In the genomic region with DNA sequence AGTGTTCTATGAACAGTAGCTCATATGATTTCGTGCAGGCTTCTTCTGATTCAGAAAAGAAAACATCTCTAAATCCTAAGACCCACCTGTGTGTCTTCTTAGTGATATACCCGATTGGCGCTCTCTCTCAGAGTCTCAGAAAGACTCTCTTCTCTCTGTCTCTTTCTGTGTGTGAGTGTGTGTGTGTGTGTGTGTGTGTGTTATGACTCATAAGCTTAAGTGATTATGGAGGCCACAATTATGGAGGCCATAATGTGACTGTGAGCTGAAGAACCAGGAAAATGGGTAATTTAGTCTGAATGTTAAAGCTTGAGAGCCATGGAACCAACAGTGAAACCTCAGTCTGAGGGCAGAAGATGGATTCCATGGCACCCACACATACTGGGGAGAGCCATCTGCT, we compare ENCODE assay signal across 29 cellular contexts.
"Had no signal": no experiment of that assay in that cellular context is flagged by ENCODE, and none has a peak within 500 bp of the region (broad histone marks: within the 10 kb centered on the region; RNA-seq: fewer than 3 reads in every experiment).

No MANE protein-coding gene starts in this region.

- H3K36me3 ChIP-seq: esophagus squamous epithelium, gastrocnemius medialis, neural progenitor cell, right atrium auricular region, suprapubic skin, tibial nerve had no signal

- H3K36me3 Mint-ChIP-seq: memory B cell; natural killer cell; neural progenitor cell; stimulated activated memory B cell treated with anti-CD40 and anti-IgM and Interleukin-4, amounts not matched to agents 10 μg/mL and 1 μg/mL and 100 μg/mL, for 72 hours had no signal

- H3K9me3 Mint-ChIP-seq: memory B cell; natural killer cell; neural progenitor cell; stimulated activated memory B cell treated with anti-CD40 and anti-IgM and Interleukin-4, amounts not matched to agents 10 μg/mL and 1 μg/mL and 100 μg/mL, for 72 hours had no signal

- FAIRE-seq: colon, kidney had no signal

- H3K27ac Mint-ChIP-seq: activated CD4-positive, alpha-beta T cell treated with anti-CD3 and anti-CD28 coated beads, Interleukin-2, amount 10 ng/mL, durations not matched to agents 7 days and 5 days; memory B cell; natural killer cell; neural progenitor cell; stimulated activated memory B cell treated with anti-CD40 and anti-IgM and Interleukin-4, amounts not matched to agents 10 μg/mL and 1 μg/mL and 100 μg/mL, for 72 hours; T-helper 2 cell treated with Interferon-gamma antibody and Interleukin-4, amounts not matched to agents 5 μg/mL and 100 μg/mL, for 36 hours had no signal

- H3K4me1 ChIP-seq: body of pancreas, esophagus squamous epithelium, neural progenitor cell, parathyroid adenoma, right atrium auricular region, suprapubic skin had no signal

- H3K4me3 Mint-ChIP-seq: activated CD4-positive, alpha-beta T cell treated with anti-CD3 and anti-CD28 coated beads, Interleukin-2, amount 10 ng/mL, durations not matched to agents 7 days and 5 days; memory B cell; natural killer cell; neural progenitor cell; stimulated activated memory B cell treated with anti-CD40 and anti-IgM and Interleukin-4, amounts not matched to agents 10 μg/mL and 1 μg/mL and 100 μg/mL, for 72 hours; T-helper 2 cell treated with Interferon-gamma antibody and Interleukin-4, amounts not matched to agents 5 μg/mL and 100 μg/mL, for 36 hours had no signal

- DNase-seq: activated CD4-positive, alpha-beta T cell treated with anti-CD3 and anti-CD28 coated beads, Interleukin-2, amount 10 ng/mL, durations not matched to agents 7 days and 5 days; activated gamma-delta T cell treated with Interleukin-2 at 50 U/mL for 16 hours; activated naive CD4-positive, alpha-beta T cell treated with anti-CD3 and anti-CD28 coated beads, Interleukin-2, amount 50 U/mL, for 16 hours; aorta; body of pancreas; dermis blood vessel endothelial cell; effector CD4-positive, alpha-beta T cell; esophagus squamous epithelium; gastrocnemius medialis; glutamatergic neuron; kidney; natural killer cell; occipital lobe; stimulated activated CD4-positive, alpha-beta T cell treated with anti-CD3 and anti-CD28 coated beads, Interleukin-1b, Interleukin-23, amount 100 ng/mL, for 48 hours; stimulated activated CD4-positive, alpha-beta T cell treated with anti-CD3 and anti-CD28 coated beads, Interleukin-4, amount 100 ng/mL, for 4 hours; stimulated activated CD8-positive, alpha-beta memory T cell treated with anti-CD3 and anti-CD28 coated beads, Interleukin-4, amount 100 ng/mL, for 48 hours; T-helper 1 cell had no signal

- H3K4me3 ChIP-seq: body of pancreas, esophagus squamous epithelium, gastrocnemius medialis, hepatocyte, neural progenitor cell, right atrium auricular region, smooth muscle cell, suprapubic skin, tibial nerve had no signal

- H3K9me3 ChIP-seq: body of pancreas, esophagus squamous epithelium, gastrocnemius medialis, suprapubic skin had no signal

- H3K27me3 ChIP-seq: body of pancreas, esophagus squamous epithelium, gastrocnemius medialis, hepatocyte, neural progenitor cell, right atrium auricular region, suprapubic skin, tibial nerve had no signal

- H3K27me3 Mint-ChIP-seq: activated CD4-positive, alpha-beta T cell treated with anti-CD3 and anti-CD28 coated beads, Interleukin-2, amount 10 ng/mL, durations not matched to agents 7 days and 5 days had no signal

- H3K27ac ChIP-seq: body of pancreas, esophagus squamous epithelium, gastrocnemius medialis, hepatocyte, neural progenitor cell, parathyroid adenoma, right atrium auricular region, suprapubic skin, VCaP had no signal

- ATAC-seq: body of pancreas; gastrocnemius medialis; natural killer cell; stimulated activated memory B cell treated with anti-CD40 and anti-IgM and Interleukin-4, amounts not matched to agents 10 μg/mL and 1 μg/mL and 100 μg/mL, for 72 hours had no signal

- H3K4me1 Mint-ChIP-seq: memory B cell, neural progenitor cell had no signal
